ENCODE assay signal across 15 cellular contexts in the genomic region with DNA sequence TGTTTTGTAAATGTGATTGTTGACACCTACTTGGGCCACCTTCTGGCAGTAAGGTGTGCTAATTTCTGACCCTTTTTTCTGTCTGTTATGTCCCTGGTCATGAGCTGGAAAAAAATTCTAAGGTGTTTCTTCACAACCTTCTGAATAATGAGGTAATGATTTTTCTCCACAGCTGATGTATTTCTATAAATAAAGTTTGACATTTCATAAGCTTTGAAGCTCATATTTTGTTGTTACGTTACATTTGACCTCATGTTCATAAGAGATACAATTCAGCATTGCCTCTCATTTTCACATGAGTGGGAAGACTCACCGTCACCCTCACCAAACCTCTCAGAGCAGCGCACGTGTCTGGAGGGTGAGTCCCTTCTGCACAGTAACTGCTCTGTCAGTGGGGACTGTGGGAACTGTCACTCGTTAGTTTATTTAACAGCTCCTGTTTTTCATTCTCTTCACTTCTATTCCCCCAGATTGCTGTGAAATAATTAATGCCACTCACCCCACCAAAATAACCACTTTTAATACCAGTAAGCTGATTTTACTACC.
DNase-seq lines count a peak whose midpoint lies in the region; ATAC-seq, FAIRE-seq and TF ChIP-seq lines count a peak whose summit lies in the region.
"Had no signal": no experiment of that assay in that cellular context is flagged by ENCODE, and none has a peak within 500 bp of the region (broad histone marks: within the 10 kb centered on the region; RNA-seq: fewer than 3 reads in every experiment).

No MANE protein-coding gene starts in this region.

- no peak for DNase-seq in CD4-positive, alpha-beta memory T cell
- DNase-seq in GM12891 (ENCODE audit: insufficient read length, low spot score) (no peak), osteoblast (ENCODE audit: insufficient read length, low spot score, missing footprints) (no peak), G401 (ENCODE audit: low spot score) (no peak)
- peak in 1 of 2 donors; percentile 65 for DNase-seq in activated T-cell treated with anti-CD3 and anti-CD28 coated beads, Interleukin-2, amount 50 U/mL, for 72 hours
- DNase-seq in stimulated activated CD4-positive, alpha-beta T cell treated with anti-CD3 and anti-CD28 coated beads, Interleukin-15, amount 100 ng/mL, for 24 hours = peak; percentile 68
- DNase-seq in activated T-helper 1 cell treated with anti-CD3 and anti-CD28 coated beads, Interleukin-12 subunit alpha, Interleukin-12 subunit beta, Interleukin-2, Interleukin-4 antibody, amounts not matched to agents 30 ng/mL and 10 ng/mL and 1 ng/mL, durations not matched to agents 14 hours and 24 hours and 36 hours (ENCODE audit: low spot score) = no peak
- DNase-seq: brain microvascular endothelial cell; effector CD4-positive, alpha-beta T cell; midbrain; NCI-H2171; OCI-M1; pancreas; SW 1271 had no signal

- H3K27ac Mint-ChIP-seq in CD4-positive, alpha-beta memory T cell = peak overlapping the region in 4 of 7 donors; percentile 1 to 22 (median 8)
- peak overlapping the region; percentile 44 for H3K27ac Mint-ChIP-seq in activated T-cell treated with anti-CD3 and anti-CD28 coated beads, Interleukin-2, amount 50 U/mL, for 72 hours
- H3K27ac Mint-ChIP-seq in activated T-helper 1 cell treated with anti-CD3 and anti-CD28 coated beads, Interleukin-12 subunit alpha, Interleukin-12 subunit beta, Interleukin-2, Interleukin-4 antibody, amounts not matched to agents 30 ng/mL and 10 ng/mL and 1 ng/mL, durations not matched to agents 14 hours and 24 hours and 36 hours = no peak overlapping the region

- no peak overlapping the region for H3K4me2 ChIP-seq in osteoblast (ENCODE audit: insufficient read depth, low read length)

- ATAC-seq in activated T-cell treated with anti-CD3 and anti-CD28 coated beads, Interleukin-2, amount 50 U/mL, for 72 hours (replicated peaks in 1 of 2) = peak; percentile 64 to 78
- ATAC-seq: HepG2, pancreas had no signal

- no peaks in the 10 kb centered on the region for H3K9me3 Mint-ChIP-seq in CD4-positive, alpha-beta memory T cell
- no peaks in the 10 kb centered on the region for H3K9me3 Mint-ChIP-seq in activated T-cell treated with anti-CD3 and anti-CD28 coated beads, Interleukin-2, amount 50 U/mL, for 72 hours
- H3K9me3 Mint-ChIP-seq in activated T-helper 1 cell treated with anti-CD3 and anti-CD28 coated beads, Interleukin-12 subunit alpha, Interleukin-12 subunit beta, Interleukin-2, Interleukin-4 antibody, amounts not matched to agents 30 ng/mL and 10 ng/mL and 1 ng/mL, durations not matched to agents 14 hours and 24 hours and 36 hours = no peaks in the 10 kb centered on the region

- TF ChIP-seq POLR2A in GM12891 (IDR thresholded peaks at IDR 0.05; ENCODE audit: low read depth, low read length) = no peak

- H2AFZ ChIP-seq in osteoblast (ENCODE audit: low read length) = no peak overlapping the region

- POLR2A ChIA-PET in CD4-positive, alpha-beta memory T cell (lab: Charles Lee; ENCODE audit: partially characterized antibody) = interaction anchor here (1.0 to 1.4 kb wide), 2 partner anchors 12 to 183 kb away, joined by 3 to 6 read pairs; no protein-coding TSS in a partner anchor

- H3K4me1 Mint-ChIP-seq in CD4-positive, alpha-beta memory T cell = peaks cover 66 to 90% (median 79%) of the 10 kb centered on the region in 4 donors
- peaks cover 94% of the 10 kb centered on the region for H3K4me1 Mint-ChIP-seq in activated T-cell treated with anti-CD3 and anti-CD28 coated beads, Interleukin-2, amount 50 U/mL, for 72 hours (ENCODE audit: low read depth)
- peaks cover 76% of the 10 kb centered on the region for H3K4me1 Mint-ChIP-seq in activated T-helper 1 cell treated with anti-CD3 and anti-CD28 coated beads, Interleukin-12 subunit alpha, Interleukin-12 subunit beta, Interleukin-2, Interleukin-4 antibody, amounts not matched to agents 30 ng/mL and 10 ng/mL and 1 ng/mL, durations not matched to agents 14 hours and 24 hours and 36 hours (ENCODE audit: low read depth)

- H3K36me3 Mint-ChIP-seq in CD4-positive, alpha-beta memory T cell = peaks cover 20 to 29% of the 10 kb centered on the region in 2 donors
- H3K36me3 Mint-ChIP-seq in activated T-cell treated with anti-CD3 and anti-CD28 coated beads, Interleukin-2, amount 50 U/mL, for 72 hours (ENCODE audit: insufficient read depth in 2 of 2) = no peaks in the 10 kb centered on the region
- H3K36me3 Mint-ChIP-seq in activated T-helper 1 cell treated with anti-CD3 and anti-CD28 coated beads, Interleukin-12 subunit alpha, Interleukin-12 subunit beta, Interleukin-2, Interleukin-4 antibody, amounts not matched to agents 30 ng/mL and 10 ng/mL and 1 ng/mL, durations not matched to agents 14 hours and 24 hours and 36 hours (ENCODE audit: low read depth) = peaks cover 23% of the 10 kb centered on the region

- FAIRE-seq in GM12891 (lab: Jason Lieb, UNC) = peak; percentile 43
- FAIRE-seq: HepG2, pancreas had no signal

- no peaks in the 10 kb centered on the region for H3K79me2 ChIP-seq in osteoblast (ENCODE audit: insufficient read depth, low read length)

- peak overlapping the region in 1 of 8 donors; percentile 47 for H3K4me3 Mint-ChIP-seq in CD4-positive, alpha-beta memory T cell
- H3K4me3 Mint-ChIP-seq in activated T-cell treated with anti-CD3 and anti-CD28 coated beads, Interleukin-2, amount 50 U/mL, for 72 hours = peak overlapping the region; percentile 11 to 15
- H3K4me3 Mint-ChIP-seq in activated T-helper 1 cell treated with anti-CD3 and anti-CD28 coated beads, Interleukin-12 subunit alpha, Interleukin-12 subunit beta, Interleukin-2, Interleukin-4 antibody, amounts not matched to agents 30 ng/mL and 10 ng/mL and 1 ng/mL, durations not matched to agents 14 hours and 24 hours and 36 hours = no peak overlapping the region

- no peaks in the 10 kb centered on the region for H3K9me3 ChIP-seq in CD4-positive, alpha-beta memory T cell (ENCODE audit: control insufficient read depth in 1 of 2, low read length in 2 of 2)
- H3K9me3 ChIP-seq in osteoblast (ENCODE audit: low read depth, low read length) = no peaks in the 10 kb centered on the region
- H3K9me3 ChIP-seq: pancreas had no signal

- CTCF ChIA-PET in CD4-positive, alpha-beta memory T cell (lab: Charles Lee; ENCODE audit: partially characterized antibody) = interaction anchor here (0.7 to 2.5 kb wide), 6 partner anchors 9 to 197 kb away, joined by 3 to 10 read pairs (median 6); partner anchors contain the start of gene PLCL2

- no peak overlapping the region for H3K4me3 ChIP-seq in CD4-positive, alpha-beta memory T cell (ENCODE audit: low read length in 2 of 2)
- no peak overlapping the region for H3K4me3 ChIP-seq in osteoblast (ENCODE audit: insufficient read depth, low read length)
- H3K4me3 ChIP-seq: pancreas had no signal

- intact Hi-C loops in CD4-positive, alpha-beta memory T cell (cut with micrococcal nuclease) = no loop called here
- intact Hi-C loops in activated T-helper 1 cell treated with anti-CD3 and anti-CD28 coated beads, Interleukin-12 subunit alpha, Interleukin-12 subunit beta, Interleukin-2, Interleukin-4 antibody, amounts not matched to agents 30 ng/mL and 10 ng/mL and 1 ng/mL, durations not matched to agents 14 hours and 24 hours and 36 hours (cut with micrococcal nuclease) = loop anchor here (10.0 kb wide), 2 partner anchors 719 to 721 kb away; partner anchors contain the start of gene TBC1D5

- H3K36me3 ChIP-seq in CD4-positive, alpha-beta memory T cell (ENCODE audit: insufficient read depth, low read length) = no peaks in the 10 kb centered on the region
- no peaks in the 10 kb centered on the region for H3K36me3 ChIP-seq in osteoblast (ENCODE audit: insufficient read depth, low read length)
- H3K36me3 ChIP-seq: brain microvascular endothelial cell, pancreas had no signal

- H4K20me1 ChIP-seq in osteoblast (ENCODE audit: insufficient read depth, low read length) = no peaks in the 10 kb centered on the region

- in situ Hi-C loops in G401 (cut with HindIII; ENCODE audit: low sequenced_read_pairs) = no loop called here

- H3K27ac ChIP-seq in CD4-positive, alpha-beta memory T cell (ENCODE audit: low read depth, low read length) = no peak overlapping the region
- H3K27ac ChIP-seq in osteoblast (ENCODE audit: low read depth, low read length) = no peak overlapping the region
- H3K27ac ChIP-seq: brain microvascular endothelial cell, pancreas had no signal

- peaks cover 45% of the 10 kb centered on the region for H3K4me1 ChIP-seq in CD4-positive, alpha-beta memory T cell (ENCODE audit: insufficient read depth, low read length)
- no peaks in the 10 kb centered on the region for H3K4me1 ChIP-seq in osteoblast (ENCODE audit: insufficient read depth, low read length)

- H3K27me3 ChIP-seq in CD4-positive, alpha-beta memory T cell (ENCODE audit: insufficient read depth, low read length) = no peaks in the 10 kb centered on the region
- no peaks in the 10 kb centered on the region for H3K27me3 ChIP-seq in osteoblast (ENCODE audit: insufficient read depth, low read length)
- H3K27me3 ChIP-seq: brain microvascular endothelial cell, pancreas had no signal

- H3K27me3 Mint-ChIP-seq in CD4-positive, alpha-beta memory T cell = no peaks in the 10 kb centered on the region
- no peaks in the 10 kb centered on the region for H3K27me3 Mint-ChIP-seq in activated T-cell treated with anti-CD3 and anti-CD28 coated beads, Interleukin-2, amount 50 U/mL, for 72 hours (ENCODE audit: low read depth)
- peaks cover 1% of the 10 kb centered on the region for H3K27me3 Mint-ChIP-seq in activated T-helper 1 cell treated with anti-CD3 and anti-CD28 coated beads, Interleukin-12 subunit alpha, Interleukin-12 subunit beta, Interleukin-2, Interleukin-4 antibody, amounts not matched to agents 30 ng/mL and 10 ng/mL and 1 ng/mL, durations not matched to agents 14 hours and 24 hours and 36 hours (ENCODE audit: insufficient read depth)

- no peak for TF ChIP-seq CTCF in osteoblast (IDR thresholded peaks at IDR 0.05; ENCODE audit: extremely low read depth, low read depth, low read length)

TF ChIP-seq in GM12891, 5 proteins besides CTCF, POLR2A, EP300 and RAD21:
- TF ChIP-seq SPI1 (IDR thresholded peaks at IDR 0.05; ENCODE audit: low read depth, low read length) (no peak), POU2F2 (IDR thresholded peaks at IDR 0.05; ENCODE audit: low read depth, low read length) (no peak), POLR2AphosphoS5 (IDR thresholded peaks at IDR 0.05; ENCODE audit: low read depth, low read length) (no peak), TAF1 (IDR thresholded peaks at IDR 0.05; ENCODE audit: low read depth, low read length) (no peak), PAX5 (IDR thresholded peaks at IDR 0.05; ENCODE audit: insufficient read depth, low read length, severe bottlenecking) (no peak)
